In genomic region chr18:67845035-67845434, GRCh38 we compare ENCODE assay signal across 17 cellular contexts.
DNase-seq lines count a peak whose midpoint lies in the region; ATAC-seq, FAIRE-seq and TF ChIP-seq lines count a peak whose summit lies in the region.
"Had no signal": no experiment of that assay in that cellular context is flagged by ENCODE, and none has a peak within 500 bp of the region (broad histone marks: within the 10 kb centered on the region; RNA-seq: fewer than 3 reads in every experiment).

No MANE protein-coding gene starts in this region.

- POLR2A ChIA-PET in CD8-positive, alpha-beta memory T cell (lab: Charles Lee): no interaction called here

- TF ChIP-seq CTCF in HFFc6 (IDR thresholded peaks at IDR 0.05): peak; percentile 34; the same call in 1 of the 2 replicates
- TF ChIP-seq CTCF in brain microvascular endothelial cell (IDR thresholded peaks at IDR 0.05; ENCODE audit: low read depth, low read length, missing control alignments): peak; percentile 23
- peak in 2 of 3 experiments; percentile 19 to 27 for TF ChIP-seq CTCF in keratinocyte (optimal IDR thresholded peaks at IDR 0.05 in 1 of 3, IDR thresholded peaks at IDR 0.05 in 1 of 3, conservative IDR thresholded peaks at IDR 0.05 in 1 of 3; ENCODE audit: extremely low read depth in 1 of 3, insufficient read depth in 2 of 3, low read length in 3 of 3)

- H3K4me3 ChIP-seq in brain microvascular endothelial cell (ENCODE audit: low read depth, low read length) (no peak overlapping the region), keratinocyte (ENCODE audit: control insufficient read depth in 2 of 3, extremely low read depth in 1 of 3, insufficient read depth in 2 of 3, low read depth in 1 of 3, low read length in 3 of 3) (no peak overlapping the region)
- no peak overlapping the region for H3K4me3 ChIP-seq in CD8-positive, alpha-beta memory T cell (ENCODE audit: low read length)
- H3K4me3 ChIP-seq: PC-9 had no signal

- H3K27ac ChIP-seq in brain microvascular endothelial cell (no peak overlapping the region), keratinocyte (ENCODE audit: control insufficient read depth, insufficient read depth, low read length) (no peak overlapping the region)
- H3K27ac ChIP-seq in CD8-positive, alpha-beta memory T cell (ENCODE audit: low read depth, low read length): no peak overlapping the region
- H3K27ac ChIP-seq: PC-9 had no signal

- H3K36me3 Mint-ChIP-seq in HFFc6 (ENCODE audit: low read depth): peaks cover 11% of the 10 kb centered on the region
- peaks cover 0 to 2% (median 0%) of the 10 kb centered on the region in 3 donors for H3K36me3 Mint-ChIP-seq in CD8-positive, alpha-beta memory T cell
- H3K36me3 Mint-ChIP-seq: memory B cell had no signal

- H3K36me3 ChIP-seq in brain microvascular endothelial cell (replicated peaks): no peaks in the 10 kb centered on the region
- no peaks in the 10 kb centered on the region for H3K36me3 ChIP-seq in keratinocyte (ENCODE audit: control insufficient read depth in 2 of 2, extremely low read depth in 1 of 2, insufficient read depth in 2 of 2, low read length in 2 of 2)
- no peaks in the 10 kb centered on the region for H3K36me3 ChIP-seq in CD8-positive, alpha-beta memory T cell (ENCODE audit: insufficient read depth, low read length)

- DNase-seq in ACHN (peak; percentile 24), HFFc6 (peak; percentile 30), brain microvascular endothelial cell (peak; percentile 11), keratinocyte (ENCODE audit: low read depth, low spot score) (no peak), KBM-7 (no peak)
- DNase-seq in activated CD4-positive, CD25-positive, alpha-beta regulatory T cell (lab: John Stamatoyannopoulos, UW): no peak
- no peak for DNase-seq in CD8-positive, alpha-beta memory T cell
- DNase-seq: AML-193; DMS 273 treated with DMSO at 0.1 percent for 48 hours; NCI-H226; PC-9; stimulated activated CD4-positive, alpha-beta T cell treated with anti-CD3 and anti-CD28 coated beads, Interleukin-4, amount 100 ng/mL, for 1 hour; trophoblast cell had no signal

- no peak for FAIRE-seq in keratinocyte (lab: Jason Lieb, UNC)

- no peaks in the 10 kb centered on the region; the same call in 1 of the 2 replicates for H3K27me3 Mint-ChIP-seq in HFFc6 (ENCODE audit: insufficient read depth)
- peaks cover 0 to 2% of the 10 kb centered on the region in 2 donors for H3K27me3 Mint-ChIP-seq in CD8-positive, alpha-beta memory T cell
- H3K27me3 Mint-ChIP-seq: activated T-helper 17 cell treated with anti-CD3 and anti-CD28 coated beads, Interleukin-2, amount 50 U/mL, for 72 hours; dendritic cell treated with granulocyte-macrophage colony-stimulating factor and Interleukin-4, amounts not matched to agents 40 ng/mL and 50 ng/mL, for 4 days; memory B cell had no signal

- 0 out of 2 replicates have a peak overlapping the region, but pooled peaks have one; percentile 14 for H3K4me3 Mint-ChIP-seq in HFFc6
- no peak overlapping the region for H3K4me3 Mint-ChIP-seq in CD8-positive, alpha-beta memory T cell
- H3K4me3 Mint-ChIP-seq: activated T-helper 17 cell treated with anti-CD3 and anti-CD28 coated beads, Interleukin-2, amount 50 U/mL, for 72 hours; dendritic cell treated with granulocyte-macrophage colony-stimulating factor and Interleukin-4, amounts not matched to agents 40 ng/mL and 50 ng/mL, for 4 days; memory B cell had no signal

- in situ Hi-C loops in ACHN (cut with HindIII; ENCODE audit: low pct_ligation_motif_present, low pct_unique_long_range_greater_than_20kb, low sequenced_read_pairs) (no loop called here), brain microvascular endothelial cell (cut with HindIII; ENCODE audit: low pct_ligation_motif_present, low sequenced_read_pairs) (no loop called here), KBM-7 (cut with MboI; ENCODE audit: low pct_unique_long_range_greater_than_20kb, low sequenced_read_pairs) (no loop called here)

- peaks cover 9% of the 10 kb centered on the region for H3K4me1 Mint-ChIP-seq in HFFc6 (ENCODE audit: low read depth)
- no peaks in the 10 kb centered on the region for H3K4me1 Mint-ChIP-seq in CD8-positive, alpha-beta memory T cell
- H3K4me1 Mint-ChIP-seq: activated T-helper 17 cell treated with anti-CD3 and anti-CD28 coated beads, Interleukin-2, amount 50 U/mL, for 72 hours; memory B cell had no signal

- H3K27ac Mint-ChIP-seq in HFFc6: no peak overlapping the region
- H3K27ac Mint-ChIP-seq in CD8-positive, alpha-beta memory T cell: no peak overlapping the region
- H3K27ac Mint-ChIP-seq: activated T-helper 17 cell treated with anti-CD3 and anti-CD28 coated beads, Interleukin-2, amount 50 U/mL, for 72 hours; dendritic cell treated with granulocyte-macrophage colony-stimulating factor and Interleukin-4, amounts not matched to agents 40 ng/mL and 50 ng/mL, for 4 days; memory B cell had no signal

- H3K79me2 ChIP-seq in keratinocyte (ENCODE audit: control insufficient read depth, insufficient read depth, low read length): no peaks in the 10 kb centered on the region

- H3K9me1 ChIP-seq in keratinocyte (ENCODE audit: control insufficient read depth, extremely low read depth, insufficient read depth, low read length): no peaks in the 10 kb centered on the region

- ATAC-seq in GM18519 (IDR thresholded peaks at IDR 0.05; ENCODE audit: low FRiP score, unreplicated experiment): no peak
- ATAC-seq: activated T-helper 17 cell treated with anti-CD3 and anti-CD28 coated beads, Interleukin-2, amount 50 U/mL, for 72 hours had no signal

- CTCF ChIA-PET in CD8-positive, alpha-beta memory T cell (lab: Charles Lee): no interaction called here

- no peak overlapping the region for H3K9ac ChIP-seq in keratinocyte (ENCODE audit: control insufficient read depth, extremely low read depth, insufficient read depth, low read length)

- H3K27me3 ChIP-seq in brain microvascular endothelial cell (replicated peaks) (no peaks in the 10 kb centered on the region), keratinocyte (ENCODE audit: control insufficient read depth, extremely low read depth, insufficient read depth, low read length) (no peaks in the 10 kb centered on the region)
- H3K27me3 ChIP-seq in CD8-positive, alpha-beta memory T cell (ENCODE audit: insufficient read depth, low read length, poor library complexity, severe bottlenecking): no peaks in the 10 kb centered on the region

- no peaks in the 10 kb centered on the region for H3K9me3 ChIP-seq in keratinocyte (ENCODE audit: control insufficient read depth, low read depth, low read length)
- no peaks in the 10 kb centered on the region for H3K9me3 ChIP-seq in CD8-positive, alpha-beta memory T cell (ENCODE audit: low read length)

- dilution Hi-C loops in keratinocyte (cut with MboI; ENCODE audit: extremely low pct_ligation_motif_present, low sequenced_read_pairs): no loop called here

- H3K4me2 ChIP-seq in keratinocyte (ENCODE audit: control insufficient read depth, extremely low read depth, insufficient read depth, low read depth, low read length): no peak overlapping the region
- H3K4me2 ChIP-seq: PC-9 had no signal

- no peaks in the 10 kb centered on the region for H4K20me1 ChIP-seq in keratinocyte (ENCODE audit: control insufficient read depth, extremely low read depth, insufficient read depth, low read length)

- H2AFZ ChIP-seq in keratinocyte (ENCODE audit: control insufficient read depth, low read length): no peak overlapping the region
- H2AFZ ChIP-seq: PC-9 had no signal

- H3K4me1 ChIP-seq in keratinocyte (ENCODE audit: control insufficient read depth, extremely low read depth, insufficient read depth, low read length): no peaks in the 10 kb centered on the region
- no peaks in the 10 kb centered on the region for H3K4me1 ChIP-seq in CD8-positive, alpha-beta memory T cell (ENCODE audit: insufficient read depth, low read length)

- peaks cover 4% of the 10 kb centered on the region; the same call in 1 of the 2 replicates for H3K9me3 Mint-ChIP-seq in HFFc6
- peaks cover 0 to 4% (median 0%) of the 10 kb centered on the region in 5 donors for H3K9me3 Mint-ChIP-seq in CD8-positive, alpha-beta memory T cell
- H3K9me3 Mint-ChIP-seq: activated T-helper 17 cell treated with anti-CD3 and anti-CD28 coated beads, Interleukin-2, amount 50 U/mL, for 72 hours had no signal

Comparison
In these comparisons a context has a peak if more than half of its experiments do, and no peak if none do; other contexts are left out.
1. DNase-seq: peak in ACHN (single experiment), HFFc6 (single experiment) and brain microvascular endothelial cell (single experiment); none in keratinocyte (single experiment), activated CD4-positive, CD25-positive, alpha-beta regulatory T cell (0 of 4), CD8-positive, alpha-beta memory T cell (0 of 5) and KBM-7 (single experiment).
2. Peak in every context shown above with its lines, with median percentiles within 50 percentile points of each other: CTCF ChIP-seq.